Comparison of ENCODE assay signal across 1 cellular context in the genomic region with DNA sequence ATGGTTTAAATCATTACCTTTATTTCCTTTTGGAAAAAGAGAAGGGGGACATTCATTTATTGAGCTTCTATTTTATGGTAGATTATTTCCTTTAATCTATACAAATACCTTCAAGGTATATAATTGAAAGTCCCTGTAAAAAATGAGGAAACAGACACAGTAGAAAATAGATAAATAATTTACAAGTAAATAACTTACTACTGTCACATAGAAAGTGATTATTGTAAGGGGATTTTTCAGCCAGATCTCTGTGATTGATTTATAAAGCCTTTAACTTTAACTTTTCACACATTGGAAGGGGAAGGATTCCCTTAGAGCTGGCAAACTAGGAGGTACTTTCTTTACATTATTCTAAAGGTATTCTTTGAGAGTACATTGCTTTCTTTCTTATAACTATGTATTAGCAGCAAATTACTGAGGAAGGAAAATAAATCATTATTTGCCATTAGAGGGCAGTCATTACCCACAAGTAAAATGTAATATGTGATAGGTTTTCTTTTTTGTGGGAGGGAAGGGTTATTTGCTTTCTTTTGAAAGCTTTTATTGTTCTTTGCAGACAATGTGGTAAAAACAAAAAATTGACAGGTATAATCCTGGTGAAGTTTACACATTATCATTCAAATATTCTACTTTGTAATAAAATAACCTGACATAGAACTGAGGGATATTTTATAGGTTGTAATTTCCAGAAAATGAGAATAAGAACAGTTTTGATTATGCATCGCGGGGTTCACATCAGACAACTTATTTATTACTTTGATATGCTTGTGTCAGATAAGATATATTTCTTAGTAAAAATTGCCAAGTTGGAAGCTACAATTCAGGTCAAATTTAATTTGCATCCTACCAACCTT.
TF ChIP-seq lines count a peak whose summit lies in the region.

No MANE protein-coding gene starts in this region.

TF ChIP-seq in liver, 16 proteins besides CTCF, POLR2A, EP300 and RAD21 (continued from another document):
- TF ChIP-seq, protein P1, sequence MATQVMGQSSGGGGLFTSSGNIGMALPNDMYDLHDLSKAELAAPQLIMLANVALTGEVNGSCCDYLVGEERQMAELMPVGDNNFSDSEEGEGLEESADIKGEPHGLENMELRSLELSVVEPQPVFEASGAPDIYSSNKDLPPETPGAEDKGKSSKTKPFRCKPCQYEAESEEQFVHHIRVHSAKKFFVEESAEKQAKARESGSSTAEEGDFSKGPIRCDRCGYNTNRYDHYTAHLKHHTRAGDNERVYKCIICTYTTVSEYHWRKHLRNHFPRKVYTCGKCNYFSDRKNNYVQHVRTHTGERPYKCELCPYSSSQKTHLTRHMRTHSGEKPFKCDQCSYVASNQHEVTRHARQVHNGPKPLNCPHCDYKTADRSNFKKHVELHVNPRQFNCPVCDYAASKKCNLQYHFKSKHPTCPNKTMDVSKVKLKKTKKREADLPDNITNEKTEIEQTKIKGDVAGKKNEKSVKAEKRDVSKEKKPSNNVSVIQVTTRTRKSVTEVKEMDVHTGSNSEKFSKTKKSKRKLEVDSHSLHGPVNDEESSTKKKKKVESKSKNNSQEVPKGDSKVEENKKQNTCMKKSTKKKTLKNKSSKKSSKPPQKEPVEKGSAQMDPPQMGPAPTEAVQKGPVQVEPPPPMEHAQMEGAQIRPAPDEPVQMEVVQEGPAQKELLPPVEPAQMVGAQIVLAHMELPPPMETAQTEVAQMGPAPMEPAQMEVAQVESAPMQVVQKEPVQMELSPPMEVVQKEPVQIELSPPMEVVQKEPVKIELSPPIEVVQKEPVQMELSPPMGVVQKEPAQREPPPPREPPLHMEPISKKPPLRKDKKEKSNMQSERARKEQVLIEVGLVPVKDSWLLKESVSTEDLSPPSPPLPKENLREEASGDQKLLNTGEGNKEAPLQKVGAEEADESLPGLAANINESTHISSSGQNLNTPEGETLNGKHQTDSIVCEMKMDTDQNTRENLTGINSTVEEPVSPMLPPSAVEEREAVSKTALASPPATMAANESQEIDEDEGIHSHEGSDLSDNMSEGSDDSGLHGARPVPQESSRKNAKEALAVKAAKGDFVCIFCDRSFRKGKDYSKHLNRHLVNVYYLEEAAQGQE (IDR thresholded peaks at IDR 0.05), result no peak
- TF ChIP-seq FOXA2 (IDR thresholded peaks at IDR 0.05) (no peak), TAF1 (conservative IDR thresholded peaks at IDR 0.05) (no peak), FOXA1 (IDR thresholded peaks at IDR 0.05) (no peak), NR2F2 (IDR thresholded peaks at IDR 0.05) (no peak), SP1 (IDR thresholded peaks at IDR 0.05) (no peak), EGR1 (IDR thresholded peaks at IDR 0.05; ENCODE audit: low read depth in 2 of 2) (no peak), HNF4A (conservative IDR thresholded peaks at IDR 0.05) (no peak), RXRA (IDR thresholded peaks at IDR 0.05) (no peak)
- TF ChIP-seq, protein P2, sequence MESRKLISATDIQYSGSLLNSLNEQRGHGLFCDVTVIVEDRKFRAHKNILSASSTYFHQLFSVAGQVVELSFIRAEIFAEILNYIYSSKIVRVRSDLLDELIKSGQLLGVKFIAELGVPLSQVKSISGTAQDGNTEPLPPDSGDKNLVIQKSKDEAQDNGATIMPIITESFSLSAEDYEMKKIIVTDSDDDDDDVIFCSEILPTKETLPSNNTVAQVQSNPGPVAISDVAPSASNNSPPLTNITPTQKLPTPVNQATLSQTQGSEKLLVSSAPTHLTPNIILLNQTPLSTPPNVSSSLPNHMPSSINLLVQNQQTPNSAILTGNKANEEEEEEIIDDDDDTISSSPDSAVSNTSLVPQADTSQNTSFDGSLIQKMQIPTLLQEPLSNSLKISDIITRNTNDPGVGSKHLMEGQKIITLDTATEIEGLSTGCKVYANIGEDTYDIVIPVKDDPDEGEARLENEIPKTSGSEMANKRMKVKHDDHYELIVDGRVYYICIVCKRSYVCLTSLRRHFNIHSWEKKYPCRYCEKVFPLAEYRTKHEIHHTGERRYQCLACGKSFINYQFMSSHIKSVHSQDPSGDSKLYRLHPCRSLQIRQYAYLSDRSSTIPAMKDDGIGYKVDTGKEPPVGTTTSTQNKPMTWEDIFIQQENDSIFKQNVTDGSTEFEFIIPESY (IDR thresholded peaks at IDR 0.05), result no peak
- TF ChIP-seq, protein P3, sequence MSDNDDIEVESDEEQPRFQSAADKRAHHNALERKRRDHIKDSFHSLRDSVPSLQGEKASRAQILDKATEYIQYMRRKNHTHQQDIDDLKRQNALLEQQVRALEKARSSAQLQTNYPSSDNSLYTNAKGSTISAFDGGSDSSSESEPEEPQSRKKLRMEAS (IDR thresholded peaks at IDR 0.05), result no peak
- TF ChIP-seq, protein P4, sequence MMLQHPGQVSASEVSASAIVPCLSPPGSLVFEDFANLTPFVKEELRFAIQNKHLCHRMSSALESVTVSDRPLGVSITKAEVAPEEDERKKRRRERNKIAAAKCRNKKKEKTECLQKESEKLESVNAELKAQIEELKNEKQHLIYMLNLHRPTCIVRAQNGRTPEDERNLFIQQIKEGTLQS (IDR thresholded peaks at IDR 0.05), result no peak
TF ChIP-seq in liver: peak in this region for 0.
